10 cellular contexts compared by ENCODE assay signal in genomic region chr17:29677139-29677834, GRCh38. TPM values are rescaled to one million over a fixed set of nuclear protein-coding genes. Genes with fewer than 3 reads are reported as not detected.
DNase-seq lines count a peak whose midpoint lies in the region; ATAC-seq and TF ChIP-seq lines count a peak whose summit lies in the region.
"Had no signal": no experiment of that assay in that cellular context is flagged by ENCODE, and none has a peak within 500 bp of the region (broad histone marks: within the 10 kb centered on the region; RNA-seq: fewer than 3 reads in every experiment).

No MANE protein-coding gene starts in this region.

- no peaks in the 10 kb centered on the region for H3K79me2 ChIP-seq in osteoblast (ENCODE audit: insufficient read depth, low read length)

- no peak overlapping the region for H3K4me2 ChIP-seq in osteoblast (ENCODE audit: insufficient read depth, low read length)
- H3K4me2 ChIP-seq: PC-9 had no signal

- ATAC-seq in GM21360 (IDR thresholded peaks at IDR 0.05; ENCODE audit: unreplicated experiment) = no peak
- no peak for ATAC-seq in GM19324 (IDR thresholded peaks at IDR 0.05; ENCODE audit: low FRiP score, unreplicated experiment)

- no peak for TF ChIP-seq CTCF in AG10803 (conservative IDR thresholded peaks at IDR 0.05; ENCODE audit: low read length)
- no peak for TF ChIP-seq CTCF in fibroblast of mammary gland (conservative IDR thresholded peaks at IDR 0.05; ENCODE audit: control insufficient read depth, insufficient read depth, low read depth, low read length)
- TF ChIP-seq CTCF in osteoblast (IDR thresholded peaks at IDR 0.05; ENCODE audit: extremely low read depth, low read depth, low read length) = no peak

- no peaks in the 10 kb centered on the region for H3K9me3 ChIP-seq in osteoblast (ENCODE audit: low read depth, low read length)

- H4K20me1 ChIP-seq in osteoblast (ENCODE audit: insufficient read depth, low read length) = no peaks in the 10 kb centered on the region

- H3K27me3 ChIP-seq in osteoblast (ENCODE audit: insufficient read depth, low read length) = no peaks in the 10 kb centered on the region

- H3K4me3 ChIP-seq in AG10803 (ENCODE audit: low read length) (no peak overlapping the region), fibroblast of mammary gland (ENCODE audit: control insufficient read depth, low read depth, low read length) (no peak overlapping the region), osteoblast (ENCODE audit: insufficient read depth, low read length) (no peak overlapping the region)
- no peak overlapping the region for H3K4me3 ChIP-seq in Jurkat, Clone E6-1 (ENCODE audit: low read length)
- H3K4me3 ChIP-seq: PC-9 had no signal

- peaks cover 10% of the 10 kb centered on the region for H3K4me1 ChIP-seq in osteoblast (ENCODE audit: insufficient read depth, low read length)

- H3K27ac ChIP-seq in osteoblast (ENCODE audit: low read depth, low read length) = no peak overlapping the region
- H3K27ac ChIP-seq: PC-9 had no signal

- peak overlapping the region; percentile 1 for H2AFZ ChIP-seq in osteoblast (ENCODE audit: low read length)
- H2AFZ ChIP-seq: PC-9 had no signal

- no peaks in the 10 kb centered on the region for H3K36me3 ChIP-seq in osteoblast (ENCODE audit: insufficient read depth, low read length)

- DNase-seq in AG10803 (ENCODE audit: low read depth) (peak; percentile 58), fibroblast of mammary gland (ENCODE audit: low read depth) (peak; percentile 83), osteoblast (ENCODE audit: insufficient read length, low spot score, missing footprints) (peak; percentile 36), NCI-H345 (lab: John Stamatoyannopoulos, UW) (no peak)
- DNase-seq in Jurkat, Clone E6-1 (ENCODE audit: low read depth, low spot score) = peak; percentile 61
- DNase-seq in NK-92 treated with Interleukin-12 subunit alpha and Interleukin-12 subunit beta, amount 100 ng/mL, for 24 hours (lab: John Stamatoyannopoulos, UW) = no peak
- DNase-seq: NCI-H1048, PC-9 had no signal

RNA-seq across cellular contexts. Expression of gene CORO6, which starts 54.6 kb away (rescaled TPM):
- 1.7 TPM for polyA plus RNA-seq in Jurkat, Clone E6-1 (2012; ENCODE audit: insufficient read depth, insufficient read length)
- 12.7 and 20.3 TPM in 2 replicates for total RNA-seq in osteoblast

Comparison
In these comparisons a context has a peak if more than half of its experiments do, and no peak if none do; other contexts are left out.
1. DNase-seq: peak in AG10803 (single experiment), Jurkat, Clone E6-1 (single experiment), fibroblast of mammary gland (single experiment) and osteoblast (single experiment); none in NCI-H345 (single experiment) and NK-92 treated with Interleukin-12 subunit alpha and Interleukin-12 subunit beta, amount 100 ng/mL, for 24 hours (single experiment).